ENCODE assay signal across 1 cellular context in the genomic region with DNA sequence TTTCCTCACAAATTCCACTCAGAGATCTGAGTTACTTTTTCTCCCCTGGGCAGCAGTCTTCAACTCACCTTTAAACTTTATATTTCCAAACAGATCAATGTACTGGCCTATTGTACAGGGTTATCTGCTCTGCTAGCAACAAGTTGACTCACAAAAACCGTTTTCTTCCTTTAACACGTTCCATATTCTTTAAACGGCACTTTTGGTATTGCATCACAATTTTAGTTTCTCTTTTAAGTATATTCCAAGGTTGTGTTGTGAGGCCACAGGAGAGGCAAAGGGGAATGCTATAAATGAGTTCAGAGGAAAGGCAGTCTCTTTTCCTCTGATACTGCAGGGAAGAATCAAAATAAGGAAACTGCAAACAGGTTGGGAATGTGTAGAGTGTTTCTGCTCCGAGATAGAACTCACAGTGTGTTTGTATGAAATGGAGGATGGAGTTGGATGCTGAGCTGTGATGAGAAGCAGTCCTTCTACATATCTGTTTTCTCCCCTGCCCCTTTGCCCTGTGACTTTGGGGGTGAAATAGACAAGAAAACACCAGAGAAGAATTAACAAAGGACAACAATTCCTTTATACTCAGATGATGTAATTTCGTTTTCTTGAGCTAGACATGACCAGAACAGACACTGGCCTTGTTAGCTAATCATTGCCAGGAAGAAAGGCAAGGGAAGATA.
TF ChIP-seq lines count a peak whose summit lies in the region.

No MANE protein-coding gene starts in this region.

TF ChIP-seq in H1, 55 proteins besides CTCF, POLR2A, EP300 and RAD21:
- TF ChIP-seq CREB1 (IDR thresholded peaks at IDR 0.05) (no peak), KDM4A (IDR thresholded peaks at IDR 0.05; ENCODE audit: low read depth, low read length, severe bottlenecking) (no peak), POLR2AphosphoS5 (IDR thresholded peaks at IDR 0.05; ENCODE audit: low read depth, low read length) (no peak), SUZ12 (IDR thresholded peaks at IDR 0.05; ENCODE audit: low read length) (no peak), GABPA (IDR thresholded peaks at IDR 0.05; ENCODE audit: borderline replicate concordance, insufficient read depth, low read length) (no peak), SP1 (IDR thresholded peaks at IDR 0.05; ENCODE audit: low read depth, low read length) (no peak), CBX8 (IDR thresholded peaks at IDR 0.05; ENCODE audit: borderline replicate concordance, low read depth, low read length) (no peak), KDM5A (IDR thresholded peaks at IDR 0.05; ENCODE audit: low read length) (no peak), CEBPB (IDR thresholded peaks at IDR 0.05; ENCODE audit: low read depth, low read length) (no peak), POU5F1 (IDR thresholded peaks at IDR 0.05; ENCODE audit: low read depth, low read length) (no peak), FOSL1 (IDR thresholded peaks at IDR 0.05; ENCODE audit: insufficient read depth, low read depth, low read length) (no peak), HDAC2 (IDR thresholded peaks at IDR 0.05; ENCODE audit: borderline replicate concordance in 1 of 2, low read depth in 2 of 2, low read length in 2 of 2) (no peak), TAF1 (IDR thresholded peaks at IDR 0.05; ENCODE audit: low read depth, low read length) (no peak), EGR1 (IDR thresholded peaks at IDR 0.05; ENCODE audit: borderline replicate concordance, low read depth, low read length) (no peak), SIRT6 (IDR thresholded peaks at IDR 0.05; ENCODE audit: low read length) (no peak), TAF7 (optimal IDR thresholded peaks at IDR 0.05; ENCODE audit: borderline replicate concordance, low read depth, low read length) (no peak), MAFK (IDR thresholded peaks at IDR 0.05; ENCODE audit: low read depth, low read length) (no peak), CTBP2 (IDR thresholded peaks at IDR 0.05; ENCODE audit: borderline replicate concordance, insufficient read depth, insufficient read length, low read length) (no peak), SRF (IDR thresholded peaks at IDR 0.05; ENCODE audit: low read depth, low read length) (no peak)
- TF ChIP-seq, protein P1, sequence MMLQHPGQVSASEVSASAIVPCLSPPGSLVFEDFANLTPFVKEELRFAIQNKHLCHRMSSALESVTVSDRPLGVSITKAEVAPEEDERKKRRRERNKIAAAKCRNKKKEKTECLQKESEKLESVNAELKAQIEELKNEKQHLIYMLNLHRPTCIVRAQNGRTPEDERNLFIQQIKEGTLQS (IDR thresholded peaks at IDR 0.05; ENCODE audit: insufficient read depth, low read depth, low read length), result no peak
TF ChIP-seq in H1: peak in this region for 0.
